In genomic region chr13:50129065-50129922, GRCh38 we compare ENCODE assay signal across 8 cellular contexts.
DNase-seq lines count a peak whose midpoint lies in the region; ATAC-seq and TF ChIP-seq lines count a peak whose summit lies in the region.

No MANE protein-coding gene starts in this region.

- H3K9ac ChIP-seq in HUES64 (ENCODE audit: low read depth, low read length): no peak overlapping the region

- peaks cover 14% of the 10 kb centered on the region for H3K27me3 ChIP-seq in BE2C
- H3K27me3 ChIP-seq in HUES64 (ENCODE audit: insufficient read depth, low read length): peaks cover 95% of the 10 kb centered on the region
- H3K27me3 ChIP-seq in muscle layer of duodenum (ENCODE audit: low read depth, low read length): peaks cover 54% of the 10 kb centered on the region

- H3K36me3 ChIP-seq in BE2C (peaks cover 4% of the 10 kb centered on the region), HUES64 (ENCODE audit: insufficient read depth, low read length) (no peaks in the 10 kb centered on the region), muscle layer of duodenum (ENCODE audit: control insufficient read depth in 1 of 2, insufficient read depth in 2 of 2, low read length in 2 of 2) (peaks cover 0 to 10% of the 10 kb centered on the region in 2 donors)

- WGBS in HUES64: 1% methylated on average over 42 of the region's 42 CpGs

- H3K27me3 Mint-ChIP-seq in chondrocyte (ENCODE audit: low read depth): peaks cover 27% of the 10 kb centered on the region

- no peak for ATAC-seq in HG02981 (IDR thresholded peaks at IDR 0.05; ENCODE audit: unreplicated experiment)
- no peak for ATAC-seq in GM18861 (IDR thresholded peaks at IDR 0.05; ENCODE audit: unreplicated experiment)
- no peak for ATAC-seq in HG03378 (IDR thresholded peaks at IDR 0.05; ENCODE audit: unreplicated experiment)

- DNase-seq in BE2C: no peak
- peak; percentile 75 for DNase-seq in chondrocyte (ENCODE audit: low spot score)
- DNase-seq in NCI-H1105 (lab: John Stamatoyannopoulos, UW): no peak

- no peaks in the 10 kb centered on the region for H3K4me1 ChIP-seq in BE2C
- H3K4me1 ChIP-seq in HUES64 (ENCODE audit: insufficient read depth, low read length): peaks cover 49% of the 10 kb centered on the region
- peaks cover 0 to 20% of the 10 kb centered on the region in 2 donors for H3K4me1 ChIP-seq in muscle layer of duodenum (ENCODE audit: control insufficient read depth in 1 of 2, insufficient read depth in 2 of 2, low read length in 2 of 2)

- H3K4me3 Mint-ChIP-seq in chondrocyte (ENCODE audit: unreplicated experiment): peak overlapping the region; percentile 79

- H3K27ac Mint-ChIP-seq in chondrocyte (ENCODE audit: unreplicated experiment): peak overlapping the region; percentile 22

- no peak overlapping the region for H3K27ac ChIP-seq in HUES64 (ENCODE audit: low read depth, low read length)
- no peak overlapping the region for H3K27ac ChIP-seq in muscle layer of duodenum (ENCODE audit: low read length)

- no peaks in the 10 kb centered on the region for H3K36me3 Mint-ChIP-seq in chondrocyte (ENCODE audit: low read depth)

- no peaks in the 10 kb centered on the region for H3K9me3 Mint-ChIP-seq in chondrocyte (ENCODE audit: low read depth)

- H3K4me3 ChIP-seq in BE2C (ENCODE audit: low read depth, low read length) (peak overlapping the region; percentile 65), HUES64 (ENCODE audit: low read length) (peak overlapping the region; percentile 48), muscle layer of duodenum (ENCODE audit: low read depth in 1 of 2, low read length in 2 of 2) (peak overlapping the region; percentile 42 to 55)

- H3K9me3 ChIP-seq in BE2C (no peaks in the 10 kb centered on the region), HUES64 (ENCODE audit: insufficient read depth, low read depth, low read length) (no peaks in the 10 kb centered on the region), muscle layer of duodenum (ENCODE audit: control insufficient read depth in 1 of 2, low read length in 2 of 2) (no peaks in the 10 kb centered on the region)

- H3K4me1 Mint-ChIP-seq in chondrocyte (ENCODE audit: low read depth): peaks cover 39% of the 10 kb centered on the region

- TF ChIP-seq CTCF in BE2C (IDR thresholded peaks at IDR 0.05; ENCODE audit: low read depth, low read length): no peak
- no peak for TF ChIP-seq CTCF in chondrocyte (IDR thresholded peaks at IDR 0.05)
